Comparison of ENCODE assay signal across 14 cellular contexts in the genomic region with DNA sequence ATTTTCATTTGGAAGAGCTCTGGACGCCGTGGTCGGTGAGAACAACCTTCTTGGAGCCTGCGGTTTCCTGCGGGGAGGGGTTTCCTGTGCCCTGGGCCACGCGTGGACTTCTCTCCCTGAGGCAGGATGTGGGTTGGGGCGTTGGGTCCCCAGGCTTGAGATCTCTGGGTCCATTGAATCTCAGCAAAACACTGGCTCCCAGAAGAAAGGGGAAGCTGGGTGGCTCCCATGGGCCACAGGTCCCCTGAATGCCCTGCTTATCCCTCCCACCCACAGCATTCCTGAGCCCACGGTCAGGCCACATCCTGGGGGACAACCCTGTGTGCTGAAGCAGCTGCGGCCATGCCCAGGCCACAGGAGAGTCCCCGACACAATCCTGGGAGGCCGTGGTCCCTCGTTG.
A peak's percentile ranks its signal among the peaks of the same experiment; 100 is the strongest.
DNase-seq lines count a peak whose midpoint lies in the region; ATAC-seq lines count a peak whose summit lies in the region.
"Had no signal": no experiment of that assay in that cellular context is flagged by ENCODE, and none has a peak within 500 bp of the region (broad histone marks: within the 10 kb centered on the region; RNA-seq: fewer than 3 reads in every experiment).

No MANE protein-coding gene starts in this region.

- no peaks in the 10 kb centered on the region for H3K27me3 ChIP-seq in effector memory CD4-positive, alpha-beta T cell (replicated peaks; ENCODE audit: control insufficient read depth, insufficient read depth, low read length, poor library complexity, severe bottlenecking)

- H3K27me3 Mint-ChIP-seq in activated naive CD8-positive, alpha-beta T cell = no peaks in the 10 kb centered on the region
- no peaks in the 10 kb centered on the region for H3K27me3 Mint-ChIP-seq in activated naive CD8-positive, alpha-beta T cell treated with anti-CD3 and anti-CD28 coated beads for 36 hours

- peaks cover 3% of the 10 kb centered on the region for H3K9me3 ChIP-seq in effector memory CD4-positive, alpha-beta T cell (ENCODE audit: control insufficient read depth, low read length)
- H3K9me3 ChIP-seq: lower lobe of right lung had no signal

- no peak for DNase-seq in activated naive CD8-positive, alpha-beta T cell treated with anti-CD3 and anti-CD28 coated beads for 36 hours
- DNase-seq in RPMI7951 (ENCODE audit: low read depth) = peak; percentile 66
- DNase-seq in effector memory CD4-positive, alpha-beta T cell = no peak
- no peak for DNase-seq in sciatic nerve (ENCODE audit: low spot score)
- DNase-seq in NCI-H1417 treated with DMSO at 0.1 percent for 48 hours (lab: John Stamatoyannopoulos, UW) = no peak
- DNase-seq: lower lobe of right lung, NCI-H1694 treated with DMSO at 0.1 percent for 48 hours, NCI-H446, SIG-M5 had no signal

- peaks cover 25% of the 10 kb centered on the region for H3K4me1 Mint-ChIP-seq in activated naive CD8-positive, alpha-beta T cell (ENCODE audit: low read depth)
- H3K4me1 Mint-ChIP-seq in activated naive CD8-positive, alpha-beta T cell treated with anti-CD3 and anti-CD28 coated beads for 36 hours = peaks cover 12% of the 10 kb centered on the region
- H3K4me1 Mint-ChIP-seq: nephron had no signal

- peak overlapping the region; percentile 32 for H3K4me3 Mint-ChIP-seq in activated naive CD8-positive, alpha-beta T cell
- H3K4me3 Mint-ChIP-seq in activated naive CD8-positive, alpha-beta T cell treated with anti-CD3 and anti-CD28 coated beads for 36 hours = no peak overlapping the region
- H3K4me3 Mint-ChIP-seq: nephron had no signal

- H3K4me3 ChIP-seq in effector memory CD4-positive, alpha-beta T cell (ENCODE audit: insufficient read depth, low read depth, low read length, poor library complexity, severe bottlenecking) = peak overlapping the region; percentile 3
- H3K4me3 ChIP-seq: lower lobe of right lung had no signal

- no peaks in the 10 kb centered on the region for H3K36me3 ChIP-seq in effector memory CD4-positive, alpha-beta T cell (ENCODE audit: control insufficient read depth, insufficient read depth, low read length)
- H3K36me3 ChIP-seq: lower lobe of right lung had no signal

- ATAC-seq in sciatic nerve = peak; percentile 58
- ATAC-seq in HG03378 (IDR thresholded peaks at IDR 0.05; ENCODE audit: unreplicated experiment) = no peak
- no peak for ATAC-seq in HG02852 (IDR thresholded peaks at IDR 0.05; ENCODE audit: unreplicated experiment)

- no peaks in the 10 kb centered on the region for H3K9me3 Mint-ChIP-seq in activated naive CD8-positive, alpha-beta T cell (ENCODE audit: low read depth)
- peaks cover 1% of the 10 kb centered on the region for H3K9me3 Mint-ChIP-seq in activated naive CD8-positive, alpha-beta T cell treated with anti-CD3 and anti-CD28 coated beads for 36 hours

- peak overlapping the region; percentile 54 for H3K27ac Mint-ChIP-seq in activated naive CD8-positive, alpha-beta T cell
- H3K27ac Mint-ChIP-seq in activated naive CD8-positive, alpha-beta T cell treated with anti-CD3 and anti-CD28 coated beads for 36 hours = no peak overlapping the region
- H3K27ac Mint-ChIP-seq: nephron had no signal

- H3K36me3 Mint-ChIP-seq in activated naive CD8-positive, alpha-beta T cell = no peaks in the 10 kb centered on the region
- no peaks in the 10 kb centered on the region for H3K36me3 Mint-ChIP-seq in activated naive CD8-positive, alpha-beta T cell treated with anti-CD3 and anti-CD28 coated beads for 36 hours

- H3K27ac ChIP-seq in effector memory CD4-positive, alpha-beta T cell (ENCODE audit: insufficient read depth, low read length, poor library complexity, severe bottlenecking) = no peak overlapping the region
- H3K27ac ChIP-seq: epithelial cell of prostate, lower lobe of right lung had no signal

- peaks cover 6% of the 10 kb centered on the region for H3K4me1 ChIP-seq in effector memory CD4-positive, alpha-beta T cell (ENCODE audit: control insufficient read depth, insufficient read depth, low read length, poor library complexity, severe bottlenecking)
- H3K4me1 ChIP-seq: lower lobe of right lung had no signal

- intact Hi-C loops in sciatic nerve (cut with DNase I) = no loop called here
